Comparison of ENCODE assay signal across 1 cellular context in genomic region chr20:37154684-37155298, GRCh38.
TF ChIP-seq lines count a peak whose summit lies in the region.

No MANE protein-coding gene starts in this region.

TF ChIP-seq in K562, 482 proteins besides CTCF, POLR2A, EP300 and RAD21 (continued from another document and continues in another):
- peak in 1 of 2 experiments; percentile 94; a peak in 2 of 4 replicates for TF ChIP-seq ZMIZ1 (IDR thresholded peaks at IDR 0.05; ENCODE audit: low read depth in 2 of 2, low read length in 2 of 2)
- TF ChIP-seq CBFA2T3 (IDR thresholded peaks at IDR 0.05), result peak; percentile 98
- TF ChIP-seq YBX1 (IDR thresholded peaks at IDR 0.05), result no peak
- no peak for TF ChIP-seq ZNF347 (CRISPR knock-in tag; IDR thresholded peaks at IDR 0.05; ENCODE audit: low read depth)
- TF ChIP-seq MYBL2 (IDR thresholded peaks at IDR 0.05; ENCODE audit: low read depth), result no peak
- TF ChIP-seq MYBL2 (CRISPR knock-in tag; IDR thresholded peaks at IDR 0.05; ENCODE audit: borderline replicate concordance), result no peak
- TF ChIP-seq LEF1 (IDR thresholded peaks at IDR 0.05), result peak; percentile 80
- no peak for TF ChIP-seq IFI16 (CRISPR knock-in tag; IDR thresholded peaks at IDR 0.05)
- peak; percentile 99 for TF ChIP-seq TEAD4 (IDR thresholded peaks at IDR 0.05; ENCODE audit: low read length)
- no peak for TF ChIP-seq TEAD4 (CRISPR knock-in tag; IDR thresholded peaks at IDR 0.05; ENCODE audit: borderline replicate concordance)
- no peak for TF ChIP-seq MNT (conservative IDR thresholded peaks at IDR 0.05)
- TF ChIP-seq TARDBP (IDR thresholded peaks at IDR 0.05), result peak; percentile 60; the same call in 1 of the 2 replicates
- TF ChIP-seq ZNF217 (CRISPR knock-in tag; IDR thresholded peaks at IDR 0.05), result no peak
- TF ChIP-seq IRF9 (tag; IDR thresholded peaks at IDR 0.05), result peak; percentile 56; the same call in 1 of the 2 replicates
- TF ChIP-seq ZFP1 (CRISPR knock-in tag; IDR thresholded peaks at IDR 0.05), result 0 out of 2 replicates have a peak, but pooled peaks have one; percentile 32
- no peak for TF ChIP-seq POLR2H (tag; IDR thresholded peaks at IDR 0.05; ENCODE audit: low read depth)
- TF ChIP-seq FOXP4 (CRISPR knock-in tag; IDR thresholded peaks at IDR 0.05; ENCODE audit: borderline replicate concordance), result no peak
- TF ChIP-seq MAX (CRISPR knock-in tag; IDR thresholded peaks at IDR 0.05), result no peak
- no peak; the same call in 1 of the 2 replicates for TF ChIP-seq ZBTB2 (IDR thresholded peaks at IDR 0.05)
- TF ChIP-seq ZNF551 (CRISPR knock-in tag; IDR thresholded peaks at IDR 0.05), result no peak
- TF ChIP-seq HINFP (tag; conservative IDR thresholded peaks at IDR 0.05; ENCODE audit: low read depth), result no peak
- TF ChIP-seq ZNF23 (CRISPR knock-in tag; IDR thresholded peaks at IDR 0.05), result no peak
- TF ChIP-seq ZNF133 (CRISPR knock-in tag; IDR thresholded peaks at IDR 0.05), result no peak
- no peak for TF ChIP-seq CREB3 (tag; conservative IDR thresholded peaks at IDR 0.05; ENCODE audit: low read depth)
- no peak for TF ChIP-seq NCOA6 (IDR thresholded peaks at IDR 0.05)
- no peak for TF ChIP-seq ZNF696 (CRISPR knock-in tag; conservative IDR thresholded peaks at IDR 0.05)
- TF ChIP-seq NFRKB (IDR thresholded peaks at IDR 0.05; ENCODE audit: low read depth), result no peak
- no peak for TF ChIP-seq ERF (CRISPR knock-in tag; IDR thresholded peaks at IDR 0.05)
- peak in 1 of 2 experiments; percentile 51 for TF ChIP-seq E2F6 (IDR thresholded peaks at IDR 0.05; ENCODE audit: borderline replicate concordance in 1 of 2, extremely low read depth in 1 of 2, insufficient read depth in 1 of 2, insufficient read length in 1 of 2, low read depth in 1 of 2, low read length in 1 of 2, poor library complexity in 1 of 2, severe bottlenecking in 1 of 2)
- TF ChIP-seq ZNF668 (CRISPR knock-in tag; IDR thresholded peaks at IDR 0.05), result no peak; the same call in 1 of the 2 replicates
- no peak for TF ChIP-seq KDM5B (IDR thresholded peaks at IDR 0.05; ENCODE audit: insufficient replicate concordance, low read depth, low read length)
- no peak for TF ChIP-seq ILK (tag; IDR thresholded peaks at IDR 0.05; ENCODE audit: borderline replicate concordance, low read depth)
- TF ChIP-seq E2F3 (CRISPR knock-in tag; IDR thresholded peaks at IDR 0.05), result no peak
- TF ChIP-seq ZNF280A (IDR thresholded peaks at IDR 0.05; ENCODE audit: low read depth, partially characterized antibody), result no peak
- 0 out of 2 replicates have a peak, but pooled peaks have one; percentile 48 for TF ChIP-seq BACH1 (tag; IDR thresholded peaks at IDR 0.05)
- TF ChIP-seq NKRF (IDR thresholded peaks at IDR 0.05; ENCODE audit: borderline replicate concordance), result no peak
- no peak for TF ChIP-seq TAF15 (IDR thresholded peaks at IDR 0.05; ENCODE audit: low read depth, low read length)
- TF ChIP-seq TRIM24 (IDR thresholded peaks at IDR 0.05), result peak; percentile 96 to 97
- peak; percentile 62 for TF ChIP-seq CCNT2 (IDR thresholded peaks at IDR 0.05; ENCODE audit: borderline replicate concordance, extremely low read depth, insufficient read length, low read depth, low read length)
- no peak for TF ChIP-seq NR2F6 (CRISPR knock-in tag; IDR thresholded peaks at IDR 0.05)
- TF ChIP-seq FOXM1 (IDR thresholded peaks at IDR 0.05; ENCODE audit: low read depth), result peak; percentile 92
- no peak for TF ChIP-seq FOXM1 (CRISPR knock-in tag; IDR thresholded peaks at IDR 0.05; ENCODE audit: low read depth)
- TF ChIP-seq HMG20A (CRISPR knock-in tag; conservative IDR thresholded peaks at IDR 0.05), result no peak
- 0 out of 2 replicates have a peak, but pooled peaks have one; percentile 68 for TF ChIP-seq ZNF584 (CRISPR knock-in tag; IDR thresholded peaks at IDR 0.05; ENCODE audit: low read depth)
